Comparison of ENCODE assay signal across 13 cellular contexts in genomic region chr6:37920667-37921066, GRCh38.
A peak's percentile ranks its signal among the peaks of the same experiment; 100 is the strongest.
DNase-seq lines count a peak whose midpoint lies in the region; ATAC-seq and TF ChIP-seq lines count a peak whose summit lies in the region.
"Had no signal": no experiment of that assay in that cellular context is flagged by ENCODE, and none has a peak within 500 bp of the region (broad histone marks: within the 10 kb centered on the region; RNA-seq: fewer than 3 reads in every experiment).

No MANE protein-coding gene starts in this region.

- H4K20me1 ChIP-seq in H9 (ENCODE audit: control insufficient read depth, insufficient read depth, insufficient read length) (no peaks in the 10 kb centered on the region), SK-N-SH (ENCODE audit: insufficient read depth) (peaks cover 96% of the 10 kb centered on the region)

- H3K4ac ChIP-seq in H9 (ENCODE audit: low read depth, low read length): no peak overlapping the region

- H3T11ph ChIP-seq in H9 (ENCODE audit: low read length): no peak overlapping the region

- H3K79me2 ChIP-seq in H9 (ENCODE audit: insufficient read depth, low read length) (no peaks in the 10 kb centered on the region; the same call in 1 of the 2 replicates), SK-N-SH (ENCODE audit: insufficient read depth) (peaks cover 100% of the 10 kb centered on the region)

- peaks cover 15 to 18% of the 10 kb centered on the region in 2 experiments for H3K4me1 Mint-ChIP-seq in H9
- H3K4me1 Mint-ChIP-seq in effector memory CD8-positive, alpha-beta T cell (ENCODE audit: low read depth in 2 of 2): peaks cover 29 to 50% of the 10 kb centered on the region in 2 donors
- peaks cover 25% of the 10 kb centered on the region for H3K4me1 Mint-ChIP-seq in mesothelial cell of epicardium
- peaks cover 5% of the 10 kb centered on the region for H3K4me1 Mint-ChIP-seq in CD14-positive monocyte

- H3K9me2 ChIP-seq in SK-N-SH: no peaks in the 10 kb centered on the region

- H3K9me3 ChIP-seq in H9 (ENCODE audit: control insufficient read depth, low read depth, low read length) (no peaks in the 10 kb centered on the region), SK-N-SH (no peaks in the 10 kb centered on the region)
- H3K9me3 ChIP-seq: BLaER1 treated with 17β-estradiol and CSF1 and Interleukin-3, amounts not matched to agents 10 nM and 100 nM; tibial artery had no signal

- POLR2A ChIA-PET in SK-N-SH (lab: Yijun Ruan, JAX): no interaction called here

- no peak for TF ChIP-seq EP300 in SK-N-SH (IDR thresholded peaks at IDR 0.05; ENCODE audit: borderline replicate concordance in 1 of 2, low read depth in 1 of 2, low read length in 1 of 2)

- no peak overlapping the region for H4K5ac ChIP-seq in H9 (ENCODE audit: insufficient read length, low read depth, low read length)

- intact Hi-C loops in CD14-positive monocyte (cut with micrococcal nuclease): no loop called here

- H2BK12ac ChIP-seq in H9 (ENCODE audit: insufficient read length, low read depth, low read length): no peak overlapping the region

- TF ChIP-seq RAD21 in SK-N-SH (IDR thresholded peaks at IDR 0.05; ENCODE audit: low read length): no peak

- DNase-seq in H9 (no peak), NCI-H2081 (lab: John Stamatoyannopoulos, UW) (peak; percentile 43 to 84), mesothelial cell of epicardium (ENCODE audit: low spot score in 2 of 2, unreplicated experiment in 2 of 2) (no peak), CD14-positive monocyte (ENCODE audit: low spot score) (no peak), SK-N-SH (no peak), NCI-H1105 treated with DMSO at 0.1 percent for 48 hours (lab: John Stamatoyannopoulos, UW) (no peak)
- no peak for DNase-seq in effector memory CD8-positive, alpha-beta T cell
- DNase-seq in activated CD8-positive, alpha-beta memory T cell treated with anti-CD3 and anti-CD28 coated beads, Interleukin-2, amount 50 U/mL, for 4 hours: no peak
- DNase-seq: NCI-H226, PC-9, tibial artery had no signal

- H3K4me3 Mint-ChIP-seq in H9 (0 out of 5 replicates have a peak overlapping the region, but pooled peaks of 1 of the 2 experiments have one; percentile 7), mesothelial cell of epicardium (no peak overlapping the region), CD14-positive monocyte (no peak overlapping the region)
- no peak overlapping the region for H3K4me3 Mint-ChIP-seq in effector memory CD8-positive, alpha-beta T cell

- CTCF ChIA-PET in SK-N-SH (lab: Yijun Ruan, JAX): no interaction called here

- H2AFZ ChIP-seq in H9 (ENCODE audit: low read length) (no peak overlapping the region), SK-N-SH (ENCODE audit: low read depth) (no peak overlapping the region)
- H2AFZ ChIP-seq: PC-9 had no signal

- no peak overlapping the region for H2BK120ac ChIP-seq in H9 (ENCODE audit: low read depth, low read length, poor library complexity, severe bottlenecking)

- no peak overlapping the region for H3K56ac ChIP-seq in H9 (ENCODE audit: insufficient read length, low read depth, low read length)

- no peak overlapping the region for H2BK20ac ChIP-seq in H9 (ENCODE audit: low read depth, low read length, poor library complexity, severe bottlenecking)

- peaks cover 2 to 12% of the 10 kb centered on the region in 2 experiments for H3K36me3 ChIP-seq in SK-N-SH (replicated peaks in 1 of 2; ENCODE audit: control insufficient read depth in 1 of 2, insufficient read depth in 2 of 2, low read length in 1 of 2)

- no peak overlapping the region for H3K4me2 ChIP-seq in H9 (ENCODE audit: insufficient read depth, insufficient read length, low read length)
- no peak overlapping the region for H3K4me2 ChIP-seq in SK-N-SH
- H3K4me2 ChIP-seq: PC-9 had no signal

- H3K9me3 Mint-ChIP-seq in H9: no peaks in the 10 kb centered on the region
- no peaks in the 10 kb centered on the region for H3K9me3 Mint-ChIP-seq in effector memory CD8-positive, alpha-beta T cell
- no peaks in the 10 kb centered on the region for H3K9me3 Mint-ChIP-seq in mesothelial cell of epicardium
- H3K9me3 Mint-ChIP-seq in CD14-positive monocyte: no peaks in the 10 kb centered on the region

- ATAC-seq in effector memory CD8-positive, alpha-beta T cell (replicated peaks): no peak
- ATAC-seq: activated CD4-positive, CD25-positive, alpha-beta regulatory T cell treated with anti-CD3 and anti-CD28 coated beads, Interleukin-2, amount 50 U/mL, for 24 hours had no signal

- H4K91ac ChIP-seq in H9 (ENCODE audit: insufficient read length, low read depth, low read length): no peak overlapping the region

- peak overlapping the region; percentile 26 to 32 (median 31); a peak in 3 of 7 replicates for H3K27ac Mint-ChIP-seq in H9
- H3K27ac Mint-ChIP-seq in effector memory CD8-positive, alpha-beta T cell: peak overlapping the region; percentile 41 to 56
- peak overlapping the region; percentile 63 for H3K27ac Mint-ChIP-seq in mesothelial cell of epicardium
- H3K27ac Mint-ChIP-seq in CD14-positive monocyte: peak overlapping the region in 1 of 7 donors; percentile 90

- H3K18ac ChIP-seq in H9 (ENCODE audit: insufficient read length, low read depth, low read length): no peak overlapping the region

- no peak overlapping the region for H2BK5ac ChIP-seq in H9 (ENCODE audit: insufficient read length, low read length)

- H3K27ac ChIP-seq in H9 (ENCODE audit: insufficient read length, low read depth, low read length): no peak overlapping the region
- H3K27ac ChIP-seq in SK-N-SH (ENCODE audit: low read depth in 2 of 2, low read length in 1 of 2): no peak overlapping the region
- H3K27ac ChIP-seq: BLaER1 treated with 17β-estradiol and CSF1 and Interleukin-3, amounts not matched to agents 10 nM and 100 nM; PC-9; tibial artery had no signal

- H3K23ac ChIP-seq in H9 (ENCODE audit: insufficient read length, low read depth, low read length): no peak overlapping the region

- no peaks in the 10 kb centered on the region for H3F3A ChIP-seq in SK-N-SH (replicated peaks; ENCODE audit: insufficient read depth)

- H3K4me1 ChIP-seq in H9 (ENCODE audit: insufficient read depth, low read length) (no peaks in the 10 kb centered on the region), SK-N-SH (ENCODE audit: control insufficient read depth in 1 of 2, insufficient read depth in 2 of 2, low read depth in 1 of 2, low read length in 1 of 2) (peaks cover 0 to 11% of the 10 kb centered on the region in 2 experiments; a peak in 2 of 4 replicates)

- WGBS in H9 (ENCODE audit: extremely low coverage, insufficient read length, low lambda C conversion rate): no CpG with 5 or more reads among the region's 2 CpGs
- 81% methylated on average over 2 of the region's 2 CpGs for WGBS in SK-N-SH (ENCODE audit: low lambda C conversion rate)

- H2AK5ac ChIP-seq in H9 (ENCODE audit: insufficient read length, low read length): no peak overlapping the region

- H3K4me3 ChIP-seq in SK-N-SH (ENCODE audit: low read depth in 2 of 2, low read length in 1 of 2): no peak overlapping the region
- H3K4me3 ChIP-seq: BLaER1 treated with 17β-estradiol and CSF1 and Interleukin-3, amounts not matched to agents 10 nM and 100 nM; PC-9; tibial artery had no signal

- H3K27me3 ChIP-seq in H9 (ENCODE audit: insufficient read depth, low read length) (no peaks in the 10 kb centered on the region), SK-N-SH (ENCODE audit: insufficient read depth) (no peaks in the 10 kb centered on the region)
- H3K27me3 ChIP-seq: BLaER1 treated with 17β-estradiol and CSF1 and Interleukin-3, amounts not matched to agents 10 nM and 100 nM; tibial artery had no signal

- no peak overlapping the region for H4K8ac ChIP-seq in H9 (replicated peaks; ENCODE audit: insufficient read length, low read depth, low read length)

- TF ChIP-seq CTCF in H9 (conservative IDR thresholded peaks at IDR 0.05): no peak
- no peak for TF ChIP-seq CTCF in mesothelial cell of epicardium (IDR thresholded peaks at IDR 0.05; ENCODE audit: unreplicated experiment)
- TF ChIP-seq CTCF in CD14-positive monocyte (IDR thresholded peaks at IDR 0.05): no peak
- TF ChIP-seq CTCF in SK-N-SH (IDR thresholded peaks at IDR 0.05): no peak

- no peak overlapping the region for H3K14ac ChIP-seq in H9 (ENCODE audit: insufficient read depth, low read length)

- H3K9ac ChIP-seq in H9 (ENCODE audit: extremely low read depth, insufficient read length, low read length) (no peak overlapping the region), SK-N-SH (no peak overlapping the region)
- H3K9ac ChIP-seq: BLaER1 treated with 17β-estradiol and CSF1 and Interleukin-3, amounts not matched to agents 10 nM and 100 nM had no signal

- no peaks in the 10 kb centered on the region for H3K23me2 ChIP-seq in H9 (ENCODE audit: insufficient read length, low read depth, low read length, poor library complexity, severe bottlenecking)

- no peaks in the 10 kb centered on the region for H3K36me3 Mint-ChIP-seq in H9 (ENCODE audit: insufficient read depth in 1 of 3, low read depth in 3 of 3)
- H3K36me3 Mint-ChIP-seq in effector memory CD8-positive, alpha-beta T cell (ENCODE audit: insufficient read depth): peaks cover 2% of the 10 kb centered on the region
- peaks cover 3% of the 10 kb centered on the region for H3K36me3 Mint-ChIP-seq in mesothelial cell of epicardium
- H3K36me3 Mint-ChIP-seq in CD14-positive monocyte: peaks cover 18 to 21% of the 10 kb centered on the region in 2 donors

- H3K79me1 ChIP-seq in H9 (ENCODE audit: insufficient read depth, low read depth, low read length, poor library complexity, severe bottlenecking): no peaks in the 10 kb centered on the region

- H3K27me3 Mint-ChIP-seq in H9 (ENCODE audit: low read depth) (no peaks in the 10 kb centered on the region), mesothelial cell of epicardium (ENCODE audit: low read depth) (no peaks in the 10 kb centered on the region), CD14-positive monocyte (ENCODE audit: low read depth in 3 of 3) (no peaks in the 10 kb centered on the region)
- no peaks in the 10 kb centered on the region for H3K27me3 Mint-ChIP-seq in effector memory CD8-positive, alpha-beta T cell

- H2BK15ac ChIP-seq in H9 (ENCODE audit: low read depth, low read length): no peak overlapping the region

TF ChIP-seq in SK-N-SH, 30 proteins besides CTCF, POLR2A, EP300 and RAD21 (continues in another document):
- TF ChIP-seq CHD2 (IDR thresholded peaks at IDR 0.05; ENCODE audit: low read length, partially characterized antibody): no peak
- TF ChIP-seq FOSL2 (IDR thresholded peaks at IDR 0.05; ENCODE audit: borderline replicate concordance, low read depth): no peak
- no peak for TF ChIP-seq FOXM1 (IDR thresholded peaks at IDR 0.05; ENCODE audit: low read depth)
- no peak for TF ChIP-seq MAX (IDR thresholded peaks at IDR 0.05; ENCODE audit: low read depth)
- TF ChIP-seq EZH2phosphoT487 (IDR thresholded peaks at IDR 0.05; ENCODE audit: borderline replicate concordance, low read depth): no peak
- no peak for TF ChIP-seq NRF1 (IDR thresholded peaks at IDR 0.05; ENCODE audit: low read depth, low read length)

Comparison
In these comparisons a context has a peak if more than half of its experiments do, and no peak if none do; other contexts are left out.
1. DNase-seq: peak in NCI-H2081 (2 of 2); none in H9 (single experiment), effector memory CD8-positive, alpha-beta T cell (0 of 3), mesothelial cell of epicardium (0 of 2), CD14-positive monocyte (single experiment), SK-N-SH (single experiment), NCI-H1105 treated with DMSO at 0.1 percent for 48 hours (single experiment) and activated CD8-positive, alpha-beta memory T cell treated with anti-CD3 and anti-CD28 coated beads, Interleukin-2, amount 50 U/mL, for 4 hours (single experiment).